In the genomic region with DNA sequence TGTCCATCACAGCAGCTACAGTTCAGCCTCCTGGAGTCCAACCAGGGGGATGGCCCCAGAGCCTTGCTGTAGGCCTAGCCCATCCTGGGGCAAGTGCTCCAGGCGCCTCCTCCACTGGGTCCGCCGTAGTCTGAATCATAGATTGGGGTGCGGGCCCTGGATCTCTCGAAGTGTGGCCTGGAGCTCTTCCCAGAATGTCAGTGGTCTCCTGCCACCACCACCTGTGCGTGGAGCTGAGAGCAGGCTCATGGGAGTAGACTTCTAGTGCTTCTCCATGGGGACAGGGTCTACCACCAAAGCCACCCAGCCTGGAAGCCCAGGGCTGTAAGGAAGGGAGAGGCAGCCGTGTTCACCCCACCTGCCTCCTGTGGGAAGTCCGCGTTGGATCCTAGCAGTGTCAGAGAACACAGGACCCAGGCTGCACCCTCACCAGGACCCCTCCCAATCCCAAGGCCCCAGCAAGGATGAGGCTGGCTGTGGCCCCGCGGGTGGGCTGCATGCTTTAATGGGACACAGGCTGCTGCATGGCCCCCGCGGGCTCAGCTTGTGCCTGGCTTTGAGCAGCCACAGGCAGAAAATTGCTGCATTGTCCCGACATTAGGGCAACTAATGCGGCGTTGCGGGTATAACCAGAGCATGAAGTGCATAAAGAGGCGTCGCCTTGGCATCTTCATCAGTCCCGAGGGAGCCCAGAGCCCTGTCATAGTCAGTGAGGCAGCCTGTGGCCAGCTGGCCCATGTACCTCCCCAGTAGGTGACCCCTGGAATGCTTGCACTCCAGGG, we compare ENCODE assay signal across 23 cellular contexts. TPM values are rescaled to one million over a fixed set of nuclear protein-coding genes. Genes with fewer than 3 reads are reported as not detected.
"Had no signal": no experiment of that assay in that cellular context is flagged by ENCODE, and none has a peak within 500 bp of the region (broad histone marks: within the 10 kb centered on the region; RNA-seq: fewer than 3 reads in every experiment).

No MANE protein-coding gene starts in this region.

- H3K27ac ChIP-seq: breast epithelium, gastroesophageal sphincter, heart right ventricle, ovary, transverse colon had no signal

- ATAC-seq: activated T-helper 17 cell treated with anti-CD3 and anti-CD28 coated beads, Interleukin-2, amount 50 U/mL, for 72 hours; gastroesophageal sphincter; natural killer cell treated with Interleukin-12 subunit alpha and Interleukin-12 subunit beta and Interleukin-15 and Interleukin-18, amount 100 ng/mL, for 72 hours; sciatic nerve; stimulated activated naive CD8-positive, alpha-beta T cell treated with anti-CD3 and anti-CD28 coated beads, Interleukin-15, Interleukin-2, amounts not matched to agents 100 U/mL and 50 U/mL, for 24 hours had no signal

- H3K4me3 Mint-ChIP-seq: activated CD4-positive, alpha-beta T cell treated with anti-CD3 and anti-CD28 coated beads, Interleukin-2, amount 10 ng/mL, durations not matched to agents 7 days and 5 days; activated T-helper 17 cell treated with anti-CD3 and anti-CD28 coated beads, Interleukin-2, amount 50 U/mL, for 72 hours; natural killer cell treated with Interleukin-12 subunit alpha and Interleukin-12 subunit beta and Interleukin-15 and Interleukin-18, amount 100 ng/mL, for 72 hours had no signal

- H3K4me3 ChIP-seq: ovary had no signal

- H3K36me3 Mint-ChIP-seq: natural killer cell treated with Interleukin-12 subunit alpha and Interleukin-12 subunit beta and Interleukin-15 and Interleukin-18, amount 100 ng/mL, for 72 hours had no signal

- H3K9me3 Mint-ChIP-seq: activated CD4-positive, alpha-beta T cell treated with anti-CD3 and anti-CD28 coated beads, Interleukin-2, amount 10 ng/mL, durations not matched to agents 7 days and 5 days; activated T-helper 17 cell treated with anti-CD3 and anti-CD28 coated beads, Interleukin-2, amount 50 U/mL, for 72 hours; endodermal cell; natural killer cell treated with Interleukin-12 subunit alpha and Interleukin-12 subunit beta and Interleukin-15 and Interleukin-18, amount 100 ng/mL, for 72 hours had no signal

- H3K27ac Mint-ChIP-seq: activated CD4-positive, alpha-beta T cell treated with anti-CD3 and anti-CD28 coated beads, Interleukin-2, amount 10 ng/mL, durations not matched to agents 7 days and 5 days; activated T-helper 17 cell treated with anti-CD3 and anti-CD28 coated beads, Interleukin-2, amount 50 U/mL, for 72 hours; endodermal cell; natural killer cell treated with Interleukin-12 subunit alpha and Interleukin-12 subunit beta and Interleukin-15 and Interleukin-18, amount 100 ng/mL, for 72 hours had no signal

- H3K9me3 ChIP-seq: breast epithelium, gastroesophageal sphincter, heart right ventricle, ovary, transverse colon had no signal

- H3K36me3 ChIP-seq: breast epithelium, gastroesophageal sphincter, heart right ventricle, ovary, transverse colon had no signal

- DNase-seq: activated CD4-positive, alpha-beta T cell treated with anti-CD3 and anti-CD28 coated beads, Interleukin-2, amount 10 ng/mL, durations not matched to agents 7 days and 5 days; activated CD4-positive, CD25-positive, alpha-beta regulatory T cell; activated naive CD4-positive, alpha-beta T cell treated with Interleukin-2 at 50 U/mL for 16 hours; activated T-cell treated with anti-CD3 and anti-CD28 coated beads for 4 hours; dermis blood vessel endothelial cell; heart right ventricle; kidney glomerular epithelial cell; ovary; stimulated activated naive CD8-positive, alpha-beta T cell treated with anti-CD3 and anti-CD28 coated beads, Interleukin-15, Interleukin-2, amounts not matched to agents 100 U/mL and 50 U/mL, for 24 hours; transverse colon had no signal

RNA-seq across cellular contexts. Expression of a gene that starts 0.7 kb away (rescaled TPM):
- total RNA-seq: activated CD4-positive, alpha-beta T cell treated with anti-CD3 and anti-CD28 coated beads, Interleukin-2, amount 10 ng/mL, durations not matched to agents 7 days and 5 days; activated CD8-positive, alpha-beta memory T cell treated with anti-CD3 and anti-CD28 coated beads for 36 hours; activated T-helper 17 cell treated with anti-CD3 and anti-CD28 coated beads, Interleukin-2, amount 50 U/mL, for 72 hours; aorta; breast epithelium; cerebellum; dermis blood vessel endothelial cell; gastroesophageal sphincter; heart right ventricle; liver; mesenteric fat pad; natural killer cell treated with Interleukin-12 subunit alpha and Interleukin-12 subunit beta and Interleukin-15 and Interleukin-18, amount 100 ng/mL, for 72 hours; ovary; pulmonary artery endothelial cell; sciatic nerve; T-helper 2 cell treated with Interferon-gamma antibody and Interleukin-4, amounts not matched to agents 100 ng/mL and 5 ng/mL, for 36 hours; transverse colon had no signal
